Comparison of ENCODE assay signal across 27 cellular contexts in the genomic region with DNA sequence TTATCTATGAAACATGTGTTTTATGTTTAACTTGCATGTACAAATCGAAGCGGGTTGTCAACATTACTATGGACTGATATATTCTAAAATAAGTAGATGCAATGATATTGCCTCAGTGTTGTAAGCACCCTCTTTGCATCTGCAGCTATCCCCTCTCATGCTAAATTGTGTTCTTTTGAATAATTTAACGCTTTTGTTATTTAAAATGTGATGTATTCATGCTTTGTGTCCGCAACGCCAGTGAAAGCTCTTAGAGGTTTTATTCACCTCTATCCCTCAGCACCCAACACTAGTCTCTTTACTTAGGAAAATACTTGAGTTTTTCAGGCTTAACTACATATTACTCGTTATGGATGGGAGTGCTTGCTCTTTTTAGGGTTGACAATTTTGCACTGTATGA.
"Had no signal": no experiment of that assay in that cellular context is flagged by ENCODE, and none has a peak within 500 bp of the region (broad histone marks: within the 10 kb centered on the region; RNA-seq: fewer than 3 reads in every experiment).

No MANE protein-coding gene starts in this region.

- H3K9me3 ChIP-seq: breast epithelium, stomach, transverse colon, uterus had no signal

- H3K4me1 ChIP-seq: breast epithelium, foreskin keratinocyte, parathyroid adenoma, transverse colon had no signal

- H3K36me3 Mint-ChIP-seq: activated naive CD8-positive, alpha-beta T cell treated with anti-CD3 and anti-CD28 coated beads for 36 hours; stimulated activated effector memory CD8-positive, alpha-beta T cell treated with anti-CD3 and anti-CD28 coated beads, Interleukin-12 subunit alpha, Interleukin-12 subunit beta, amount 100 ng/mL, for 72 hours had no signal

- H3K9ac ChIP-seq: parathyroid adenoma had no signal

- H3K9me3 Mint-ChIP-seq: activated naive CD8-positive, alpha-beta T cell treated with anti-CD3 and anti-CD28 coated beads for 36 hours; activated T-cell treated with anti-CD3 and anti-CD28 coated beads, Interleukin-2, amount 50 U/mL, for 4 hours had no signal

- FAIRE-seq: astrocyte, colon, small intestine had no signal

- H3K4me1 Mint-ChIP-seq: activated naive CD8-positive, alpha-beta T cell treated with anti-CD3 and anti-CD28 coated beads for 36 hours; central memory CD8-positive, alpha-beta T cell; stimulated activated effector memory CD8-positive, alpha-beta T cell treated with anti-CD3 and anti-CD28 coated beads, Interleukin-12 subunit alpha, Interleukin-12 subunit beta, amount 100 ng/mL, for 72 hours had no signal

- H3K27me3 Mint-ChIP-seq: activated naive CD8-positive, alpha-beta T cell treated with anti-CD3 and anti-CD28 coated beads for 36 hours; central memory CD8-positive, alpha-beta T cell had no signal

- H3K79me2 ChIP-seq: parathyroid adenoma had no signal

- H3K27me3 ChIP-seq: breast epithelium, foreskin keratinocyte, stomach, transverse colon, uterus had no signal

- H3K4me3 ChIP-seq: breast epithelium, stomach, transverse colon, uterus had no signal

- DNase-seq: activated CD4-positive, alpha-beta T cell treated with anti-CD3 and anti-CD28 coated beads for 4 hours; activated CD4-positive, alpha-beta T cell treated with anti-CD3 and anti-CD28 coated beads, Interleukin-2, amount 50 U/mL, for 48 hours; activated CD4-positive, CD25-positive, alpha-beta regulatory T cell; activated CD8-positive, alpha-beta memory T cell treated with anti-CD3 and anti-CD28 coated beads, Interleukin-2, amount 50 U/mL, for 48 hours; activated naive CD4-positive, alpha-beta T cell treated with Interleukin-2 at 50 U/mL for 16 hours; activated naive CD8-positive, alpha-beta T cell treated with anti-CD3 and anti-CD28 coated beads for 36 hours; activated T-cell treated with anti-CD3 and anti-CD28 coated beads, Interleukin-2, amount 50 U/mL, for 4 hours; effector memory CD4-positive, alpha-beta T cell; foreskin keratinocyte; islet precursor cell; left colon; mesenchymal stem cell; nucleus accumbens; small intestine; stimulated activated CD4-positive, alpha-beta T cell treated with anti-CD3 and anti-CD28 coated beads, Interleukin-2, amount 100 ng/mL, for 24 hours; stomach; transverse colon; uterus had no signal

- H3K4me3 Mint-ChIP-seq: activated naive CD8-positive, alpha-beta T cell treated with anti-CD3 and anti-CD28 coated beads for 36 hours; activated T-cell treated with anti-CD3 and anti-CD28 coated beads, Interleukin-2, amount 50 U/mL, for 4 hours; central memory CD8-positive, alpha-beta T cell; nephron progenitor cell; stimulated activated effector memory CD8-positive, alpha-beta T cell treated with anti-CD3 and anti-CD28 coated beads, Interleukin-12 subunit alpha, Interleukin-12 subunit beta, amount 100 ng/mL, for 72 hours had no signal

- H2AFZ ChIP-seq: parathyroid adenoma had no signal

- H3K27ac ChIP-seq: breast epithelium, foreskin keratinocyte, parathyroid adenoma, stomach, transverse colon, uterus had no signal

- H3K36me3 ChIP-seq: breast epithelium, stomach, transverse colon, uterus had no signal

- ATAC-seq: activated T-cell treated with anti-CD3 and anti-CD28 coated beads, Interleukin-2, amount 50 U/mL, for 4 hours; foreskin keratinocyte; left colon; sciatic nerve; stimulated activated effector memory CD8-positive, alpha-beta T cell treated with anti-CD3 and anti-CD28 coated beads, Interleukin-12 subunit alpha, Interleukin-12 subunit beta, amount 100 ng/mL, for 72 hours had no signal

- H3K27ac Mint-ChIP-seq: activated naive CD8-positive, alpha-beta T cell treated with anti-CD3 and anti-CD28 coated beads for 36 hours; activated T-helper 2 cell treated with anti-CD3 and anti-CD28 coated beads, Interferon-gamma antibody, Interleukin-2, Interleukin-4, amounts not matched to agents 10 μg/mL and 5 μg/mL and 100 μg/mL, durations not matched to agents 14 hours and 24 hours and 36 hours; stimulated activated effector memory CD8-positive, alpha-beta T cell treated with anti-CD3 and anti-CD28 coated beads, Interleukin-12 subunit alpha, Interleukin-12 subunit beta, amount 100 ng/mL, for 72 hours had no signal
